22 cellular contexts compared by ENCODE assay signal in the genomic region with DNA sequence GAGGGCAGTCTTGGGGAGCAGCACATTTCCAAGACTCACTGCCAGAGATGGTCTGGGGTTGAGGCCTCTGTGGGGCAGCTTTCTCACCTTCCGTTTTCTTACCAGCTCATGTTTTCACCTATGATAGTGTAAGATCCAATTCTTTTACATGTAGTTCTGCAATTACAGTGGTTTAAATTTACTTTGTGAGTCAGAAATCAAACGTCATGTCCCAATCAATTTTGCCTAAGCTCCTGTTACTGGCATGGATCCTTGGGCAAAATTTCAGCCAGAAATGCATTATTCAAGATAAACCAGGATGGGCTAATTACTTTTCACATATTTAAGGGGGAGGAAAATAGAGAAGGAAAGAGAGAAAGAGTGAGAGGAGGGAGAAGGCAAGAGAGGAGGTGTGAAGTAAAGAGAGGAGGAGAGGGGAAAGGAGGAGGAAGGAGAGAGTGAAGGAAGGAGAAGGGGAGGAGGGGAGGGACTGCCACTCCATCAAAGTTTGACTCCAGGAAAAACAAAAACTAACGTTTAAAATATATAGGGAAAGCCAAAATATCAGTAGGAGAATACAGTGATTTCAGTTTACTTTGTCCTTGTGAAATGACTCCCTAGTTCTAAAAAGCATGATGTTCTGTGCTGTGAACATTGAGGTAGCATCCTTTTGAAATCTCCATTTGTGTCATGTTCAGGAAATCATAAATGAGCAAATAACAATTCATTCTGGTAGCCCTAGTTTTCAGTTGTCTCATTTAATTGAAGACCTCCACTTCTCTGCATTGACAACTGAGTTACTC. TPM values are rescaled to one million over a fixed set of nuclear protein-coding genes. Genes with fewer than 3 reads are reported as not detected.
DNase-seq lines count a peak whose midpoint lies in the region; ATAC-seq, FAIRE-seq and TF ChIP-seq lines count a peak whose summit lies in the region.
"Had no signal": no experiment of that assay in that cellular context is flagged by ENCODE, and none has a peak within 500 bp of the region (broad histone marks: within the 10 kb centered on the region; RNA-seq: fewer than 3 reads in every experiment).

No MANE protein-coding gene starts in this region.

- H3K27me3 ChIP-seq in IMR-90 (ENCODE audit: control insufficient read depth, insufficient read depth, low read length) (no peaks in the 10 kb centered on the region), bronchial epithelial cell (ENCODE audit: control insufficient read depth, insufficient read depth, low read length) (no peaks in the 10 kb centered on the region)

- peak overlapping the region; percentile 31; the same call in 1 of the 2 replicates for H3K23ac ChIP-seq in IMR-90 (ENCODE audit: low read depth, low read length)

- H3K4me3 ChIP-seq in GM12865 (ENCODE audit: low read depth, low read length) (peak overlapping the region; percentile 83), IMR-90 (ENCODE audit: insufficient read depth, low read depth, low read length) (no peak overlapping the region), bronchial epithelial cell (ENCODE audit: low read depth, low read length) (no peak overlapping the region)
- H3K4me3 ChIP-seq: cardiac muscle cell, prostate gland, transverse colon had no signal

- no peak overlapping the region for H2BK20ac ChIP-seq in IMR-90 (ENCODE audit: low read depth, low read length)

- 0 out of 2 replicates have a peak overlapping the region, but pooled peaks have one; percentile 10 for H2BK120ac ChIP-seq in IMR-90 (ENCODE audit: low read depth, low read length)

- H3K4ac ChIP-seq in IMR-90 (ENCODE audit: low read depth, low read length): peak overlapping the region; percentile 31; the same call in 1 of the 2 replicates

- POLR2A ChIA-PET in IMR-90 (lab: Charles Lee; ENCODE audit: unreplicated experiment): interaction anchor here (0.7 kb wide), 1 partner anchor 416 kb away, joined by 9 read pairs; no protein-coding TSS in a partner anchor

- peaks cover 15% of the 10 kb centered on the region for H3K4me1 ChIP-seq in IMR-90 (ENCODE audit: control insufficient read depth, insufficient read depth, low read length)
- H3K4me1 ChIP-seq: prostate gland had no signal

- intact Hi-C loops in IMR-90 (cut with micrococcal nuclease) (no loop called here), left colon (cut with DNase I, micrococcal nuclease) (no loop called here)

- H3K36me3 ChIP-seq in IMR-90 (ENCODE audit: control insufficient read depth, insufficient read depth, low read length): no peaks in the 10 kb centered on the region
- H3K36me3 ChIP-seq in bronchial epithelial cell (ENCODE audit: control insufficient read depth, insufficient read depth, low read length): no peaks in the 10 kb centered on the region
- H3K36me3 ChIP-seq: cardiac muscle cell, prostate gland, transverse colon had no signal

- no peak overlapping the region for H3K27ac ChIP-seq in IMR-90 (ENCODE audit: insufficient read depth, low read length)
- H3K27ac ChIP-seq: cardiac muscle cell, prostate gland, transverse colon had no signal

- peak overlapping the region in 1 of 2 experiments; percentile 24; a peak in 2 of 4 replicates for H4K8ac ChIP-seq in IMR-90 (ENCODE audit: low read depth in 2 of 2, low read length in 2 of 2)

- peak overlapping the region; percentile 30; the same call in 1 of the 2 replicates for H2AK5ac ChIP-seq in IMR-90 (ENCODE audit: low read depth, low read length)

- H2AK9ac ChIP-seq in IMR-90 (replicated peaks; ENCODE audit: low read depth, low read length, poor library complexity): no peak overlapping the region

- no peak for TF ChIP-seq CTCF in GM12865 (IDR thresholded peaks at IDR 0.05; ENCODE audit: insufficient read depth, low read depth, low read length, missing control alignments)
- no peak for TF ChIP-seq CTCF in IMR-90 (conservative IDR thresholded peaks at IDR 0.05; ENCODE audit: low read depth, low read length)
- no peak for TF ChIP-seq CTCF in bronchial epithelial cell (IDR thresholded peaks at IDR 0.05; ENCODE audit: insufficient read depth, low read length, severe bottlenecking)

- H2BK5ac ChIP-seq in IMR-90 (ENCODE audit: low read depth, low read length, poor library complexity, severe bottlenecking): no peak overlapping the region

- peak overlapping the region; percentile 55; the same call in 1 of the 2 replicates for H4K5ac ChIP-seq in IMR-90 (ENCODE audit: low read depth, low read length)

- no peak for FAIRE-seq in bronchial epithelial cell (lab: Jason Lieb, UNC)

- TF ChIP-seq POLR2A in IMR-90 (IDR thresholded peaks at IDR 0.05; ENCODE audit: low read depth, low read length): no peak

- dilution Hi-C loops in IMR-90 (cut with HindIII; ENCODE audit: low sequenced_read_pairs, unreplicated experiment): no loop called here

- no peak overlapping the region; the same call in 2 of the 3 replicates for H2BK15ac ChIP-seq in IMR-90 (ENCODE audit: low read depth, low read length)

- no peak overlapping the region for H4K91ac ChIP-seq in IMR-90 (ENCODE audit: insufficient read depth, low read depth, low read length)

- peak overlapping the region; percentile 33; the same call in 1 of the 2 replicates for H3K14ac ChIP-seq in IMR-90 (replicated peaks; ENCODE audit: low read depth, low read length)

- peaks cover 13% of the 10 kb centered on the region for H3K9me1 ChIP-seq in IMR-90 (ENCODE audit: insufficient read depth, low read length)

- CTCF ChIA-PET in IMR-90 (lab: Yijun Ruan, JAX): no interaction called here

- DNase-seq in GM12865 (ENCODE audit: low read depth) (peak; percentile 24), IMR-90 (no peak), bronchial epithelial cell (ENCODE audit: low read depth) (peak; percentile 89), left lobe of liver (ENCODE audit: low spot score) (no peak), amygdala (lab: John Stamatoyannopoulos, UW) (no peak), hypothalamus (lab: John Stamatoyannopoulos, UW) (no peak), left colon (no peak)
- DNase-seq: activated CD4-positive, alpha-beta T cell treated with anti-CD3 and anti-CD28 coated beads for 48 hours; activated CD8-positive, alpha-beta memory T cell treated with anti-CD3 and anti-CD28 coated beads, Interleukin-2, amount 50 U/mL, for 4 hours; activated gamma-delta T cell; CD8-positive, alpha-beta T cell; DMS79; NCI-H146; NCI-H69; nephron progenitor cell; SHP77; stimulated activated CD4-positive, alpha-beta T cell treated with anti-CD3 and anti-CD28 coated beads, Interleukin-4, amount 100 ng/mL, for 1 hour; stimulated activated naive CD8-positive, alpha-beta T cell treated with anti-CD3 and anti-CD28 coated beads, Interleukin-15, amount 100 ng/mL, for 72 hours; T-cell; transverse colon had no signal

- H3K4me2 ChIP-seq in IMR-90 (ENCODE audit: low read depth, low read length): peak overlapping the region; percentile 32; the same call in 1 of the 2 replicates

- TF ChIP-seq RAD21 in IMR-90 (IDR thresholded peaks at IDR 0.05; ENCODE audit: low read length): no peak

- no peak overlapping the region for H3K18ac ChIP-seq in IMR-90 (ENCODE audit: low read depth, low read length)

- no peak overlapping the region for H3K56ac ChIP-seq in IMR-90 (ENCODE audit: extremely low read depth, insufficient read depth, low read length)

- H2AFZ ChIP-seq in IMR-90 (replicated peaks; ENCODE audit: low read length, poor library complexity): no peak overlapping the region

- H3K79me1 ChIP-seq in IMR-90 (ENCODE audit: low read depth in 1 of 2, low read length in 2 of 2): peaks cover 30 to 56% of the 10 kb centered on the region in 2 experiments

- H3K9ac ChIP-seq in IMR-90 (ENCODE audit: low read depth, low read length): no peak overlapping the region

- WGBS in IMR-90 (ENCODE audit: extremely low coverage in 2 of 2, insufficient read length in 1 of 2), 2 experiments: 60% methylated on average over 1 of the region's 3 CpGs; no CpG with 5 or more reads in 1 of the 2 experiments

- no TSS peak for BruUV-seq in IMR-90 (replicated peaks; lab: Mats Ljungman, UMichigan)

- in situ Hi-C loops in IMR-90 (cut with MboI; ENCODE audit: low sequenced_read_pairs): no loop called here

- ATAC-seq in IMR-90 (ENCODE audit: low read depth) (no peak), left lobe of liver (peak; percentile 4), left colon (no peak)
- ATAC-seq: CD8-positive, alpha-beta T cell; stimulated activated naive CD8-positive, alpha-beta T cell treated with anti-CD3 and anti-CD28 coated beads, Interleukin-15, amount 100 ng/mL, for 72 hours; T-cell had no signal

- H3K9me3 ChIP-seq in IMR-90 (ENCODE audit: control insufficient read depth, insufficient read depth, low read length): no peaks in the 10 kb centered on the region
- H3K9me3 ChIP-seq: prostate gland, transverse colon had no signal

- no peaks in the 10 kb centered on the region for H4K20me1 ChIP-seq in IMR-90 (ENCODE audit: insufficient read depth, low read length)

TF ChIP-seq in IMR-90, 13 proteins besides CTCF, POLR2A, EP300 and RAD21:
- TF ChIP-seq CHD1 (IDR thresholded peaks at IDR 0.05; ENCODE audit: low read depth, low read length): no peak
- no peak for TF ChIP-seq SMC3 (IDR thresholded peaks at IDR 0.05; ENCODE audit: low read depth, low read length)
- TF ChIP-seq MAFK (IDR thresholded peaks at IDR 0.05; ENCODE audit: low read depth, low read length): no peak
- TF ChIP-seq USF2 (IDR thresholded peaks at IDR 0.05; ENCODE audit: low read depth, low read length): no peak
- TF ChIP-seq RCOR1 (IDR thresholded peaks at IDR 0.05; ENCODE audit: insufficient replicate concordance, low read length): no peak
- TF ChIP-seq MAZ (IDR thresholded peaks at IDR 0.05; ENCODE audit: borderline replicate concordance, low read depth, low read length): no peak
- TF ChIP-seq BHLHE40 (IDR thresholded peaks at IDR 0.05; ENCODE audit: low read depth, low read length): no peak
- no peak for TF ChIP-seq CEBPB (IDR thresholded peaks at IDR 0.05; ENCODE audit: low read depth, low read length)
- TF ChIP-seq MXI1 (IDR thresholded peaks at IDR 0.05; ENCODE audit: borderline replicate concordance, low read depth, low read length): no peak

RNA-seq across cellular contexts. Expression of gene BMAL2, which starts 2.9 kb away (rescaled TPM):
- total RNA-seq in IMR-90 (2012; rRNA removed) (55.3 and 57.0 TPM in 2 replicates), bronchial epithelial cell (101 and 102 TPM in 2 replicates), left lobe of liver (2.6 TPM), left colon (1 to 10 TPM; 3.6 to 4.3 TPM)
- 8.7 and 11.0 TPM in 2 replicates for polyA plus RNA-seq in IMR-90 (2012; rRNA removed)
- 2.4 and 3.4 TPM in 2 replicates for polyA plus RNA-seq in IMR-90 (2012; cell fraction: cytosol; rRNA removed)
- 1.5 and 5.3 TPM in 2 replicates for polyA plus RNA-seq in IMR-90 (2012; cell fraction: nucleus; rRNA removed; ENCODE audit: low replicate concordance)
- total RNA-seq: CD8-positive, alpha-beta T cell had no signal

Comparison
In these comparisons a context has a peak if more than half of its experiments do, and no peak if none do; other contexts are left out.
1. DNase-seq: peak in GM12865 (single experiment) and bronchial epithelial cell (single experiment); none in IMR-90 (single experiment), left lobe of liver (single experiment), amygdala (0 of 56), hypothalamus (0 of 51) and left colon (0 of 2).
2. RNA of gene BMAL2, which starts 2.9 kb away (total RNA-seq): 101 to 102 TPM in bronchial epithelial cell and 55.3 to 57.0 TPM in IMR-90; 3.6 to 4.3 TPM in left colon and 2.6 TPM in left lobe of liver (single experiment); every median in the first group is over 10 times any median in the second.